In genomic region chr17:39701784-39702422, GRCh38 we compare ENCODE assay signal across 1 cellular context.
TF ChIP-seq lines count a peak whose summit lies in the region.

No MANE protein-coding gene starts in this region.

TF ChIP-seq in GM23338, 12 proteins besides CTCF, POLR2A, EP300 and RAD21 (continued from another document):
- no peak for TF ChIP-seq ZNF462 (CRISPR knock-in tag; IDR thresholded peaks at IDR 0.05)
